17 cellular contexts compared by ENCODE assay signal in genomic region chr2:43027103-43027482, GRCh38.
DNase-seq lines count a peak whose midpoint lies in the region; ATAC-seq, FAIRE-seq and TF ChIP-seq lines count a peak whose summit lies in the region.
"Had no signal": no experiment of that assay in that cellular context is flagged by ENCODE, and none has a peak within 500 bp of the region (broad histone marks: within the 10 kb centered on the region; RNA-seq: fewer than 3 reads in every experiment).

No MANE protein-coding gene starts in this region.

- H3K9me3 ChIP-seq in right cardiac atrium (ENCODE audit: control insufficient read depth, low read length) (no peaks in the 10 kb centered on the region), sigmoid colon (no peaks in the 10 kb centered on the region)

- H3K27me3 ChIP-seq in right cardiac atrium (ENCODE audit: control insufficient read depth, insufficient read depth) (no peaks in the 10 kb centered on the region), sigmoid colon (no peaks in the 10 kb centered on the region)
- H3K27me3 ChIP-seq: brain microvascular endothelial cell had no signal

- 53% methylated on average over 7 of the region's 7 CpGs for WGBS in right cardiac atrium
- WGBS in sigmoid colon, 2 donors = 24 to 47% methylated on average over 7 of the region's 7 CpGs

- intact Hi-C loops in right cardiac atrium (cut with DNase I) (loop anchor here in 2 of 4 donors (5.0 to 10.0 kb wide), 3 partner anchors 52 to 200 kb away; partner anchors contain the start of gene ZFP36L2 (in 1 of the 2)), sigmoid colon (cut with DNase I) (no loop called here)

- H3K4me3 ChIP-seq in right cardiac atrium (ENCODE audit: low read length) (no peak overlapping the region), sigmoid colon (no peak overlapping the region)

- no peak for TF ChIP-seq CTCF in sigmoid colon (IDR thresholded peaks at IDR 0.05)

- ATAC-seq in right cardiac atrium = peak in 1 of 2 donors; percentile 31

- no peak for TF ChIP-seq EP300 in sigmoid colon (IDR thresholded peaks at IDR 0.05)

- FAIRE-seq in RCC 7860 (lab: Jason Lieb, UNC) = no peak

- H3K4me1 ChIP-seq in right cardiac atrium (ENCODE audit: control insufficient read depth, insufficient read depth, low read length) = peaks cover 7% of the 10 kb centered on the region
- H3K4me1 ChIP-seq in sigmoid colon = peaks cover 0 to 22% (median 18%) of the 10 kb centered on the region in 4 donors

- H3K36me3 ChIP-seq in sigmoid colon = no peaks in the 10 kb centered on the region
- H3K36me3 ChIP-seq: brain microvascular endothelial cell had no signal

- DNase-seq in AG20443 (ENCODE audit: low spot score) (peak; percentile 37), RPMI7951 (ENCODE audit: low read depth) (peak; percentile 92), right cardiac atrium (peak in 2 of 3 donors; percentile 68 to 77), sigmoid colon (peak; percentile 74), RCC 7860 (ENCODE audit: low spot score) (no peak), occipital lobe (lab: John Stamatoyannopoulos, UW) (no peak), NCI-H2081 (lab: John Stamatoyannopoulos, UW) (no peak), NCI-H510A treated with DMSO at 0.1 percent for 48 hours (lab: John Stamatoyannopoulos, UW) (no peak)
- DNase-seq: activated CD4-positive, alpha-beta T cell treated with anti-CD3 and anti-CD28 coated beads for 1 hour; activated naive CD4-positive, alpha-beta T cell treated with Interleukin-2 at 50 U/mL for 16 hours; brain microvascular endothelial cell; DMS 273 treated with DMSO at 0.1 percent for 48 hours; effector CD8-positive, alpha-beta T cell; Karpas-422; NCI-H1694; NCI-H446 treated with DMSO at 0.1 percent for 48 hours had no signal

- H3K27ac ChIP-seq in right cardiac atrium (ENCODE audit: low read length) = peak overlapping the region; percentile 0
- H3K27ac ChIP-seq in sigmoid colon = peak overlapping the region in 3 of 4 donors; percentile 32 to 49 (median 36)
- H3K27ac ChIP-seq: brain microvascular endothelial cell, HL-60 had no signal

- no peak for TF ChIP-seq POLR2A in sigmoid colon (IDR thresholded peaks at IDR 0.05)

Comparison
In these comparisons a context has a peak if more than half of its experiments do, and no peak if none do; other contexts are left out.
1. DNase-seq: peak in AG20443 (single experiment), RPMI7951 (single experiment), right cardiac atrium (2 of 3) and sigmoid colon (single experiment); none in RCC 7860 (single experiment), occipital lobe (single experiment), NCI-H2081 (0 of 2) and NCI-H510A treated with DMSO at 0.1 percent for 48 hours (single experiment).